ENCODE assay signal across 8 cellular contexts in the genomic region with DNA sequence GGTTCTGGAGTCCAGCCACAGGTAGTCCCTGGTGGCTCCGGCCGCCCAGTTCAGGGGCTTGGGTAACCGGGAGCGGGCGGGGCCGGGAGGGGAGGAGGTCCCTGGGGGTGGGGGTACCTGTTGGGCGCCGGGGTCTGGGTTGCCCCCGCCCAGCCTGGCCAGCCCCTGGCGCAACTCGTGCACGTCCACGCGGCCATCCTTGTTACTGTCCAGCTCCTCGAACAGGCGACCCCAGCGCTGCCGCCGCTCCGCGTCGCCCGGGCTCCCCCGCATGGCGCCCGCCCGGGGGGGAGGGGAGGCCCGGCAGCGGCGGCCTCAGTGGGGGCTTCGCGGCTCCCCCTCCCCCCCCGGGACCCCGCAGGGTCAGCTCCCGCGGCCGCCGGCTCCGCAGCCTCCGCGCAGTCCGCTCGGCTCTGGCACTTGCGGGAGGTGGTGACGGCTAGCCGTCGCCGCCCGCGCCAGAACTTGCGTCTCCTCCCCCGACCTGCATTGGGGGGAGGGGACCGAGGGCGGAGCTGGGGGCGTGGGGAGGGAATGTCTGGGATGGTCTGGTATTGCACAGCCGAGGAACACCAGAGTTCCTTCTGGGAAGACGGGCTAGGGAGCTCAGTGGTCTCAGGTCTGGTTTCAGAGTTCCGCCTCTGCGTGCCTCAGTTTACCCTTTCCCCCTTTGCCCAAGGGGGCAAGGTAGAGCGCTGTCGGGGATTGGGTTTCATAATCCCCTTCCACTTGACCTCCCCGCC. TPM values are rescaled to one million over a fixed set of nuclear protein-coding genes. Genes with fewer than 3 reads are reported as not detected.
DNase-seq lines count a peak whose midpoint lies in the region; ATAC-seq and TF ChIP-seq lines count a peak whose summit lies in the region.

A gene (minus strand): TSS at position 437 of the 743 bp plus-strand sequence. CDS start 164 bp downstream, at position 273.

- peak within 1 kb of the TSS; percentile 74 for H3K4me2 ChIP-seq in SU-DHL-6 (ENCODE audit: low read depth, low read length, poor library complexity, severe bottlenecking)

- H4K20me1 ChIP-seq in SU-DHL-6 (ENCODE audit: low read depth, low read length) = no peaks in the 10 kb centered on the region

- H3K79me2 ChIP-seq in SU-DHL-6 (ENCODE audit: insufficient read depth, low read length) = no peaks in the 10 kb centered on the region

- H2AFZ ChIP-seq in SU-DHL-6 (ENCODE audit: low read depth, low read length, severe bottlenecking) = peak within 1 kb of the TSS; percentile 85

- no peaks in the 10 kb centered on the region for H3K27me3 Mint-ChIP-seq in progenitor cell of endocrine pancreas

- no peaks in the 10 kb centered on the region for H3K36me3 ChIP-seq in SU-DHL-6 (ENCODE audit: low read length)
- H3K36me3 ChIP-seq in left ventricle myocardium inferior = peaks cover 25% of the 10 kb centered on the region

- peak within 1 kb of the TSS; percentile 60 for H3K27ac ChIP-seq in SU-DHL-6 (ENCODE audit: low read depth, low read length)
- peak within 1 kb of the TSS; percentile 80 for H3K27ac ChIP-seq in left ventricle myocardium inferior (replicated peaks)

- peak; percentile 15 for ATAC-seq in GM19467 (IDR thresholded peaks at IDR 0.05; ENCODE audit: unreplicated experiment)

- peaks cover 11% of the 10 kb centered on the region for H3K4me1 Mint-ChIP-seq in progenitor cell of endocrine pancreas (ENCODE audit: low read depth)

- H3K9me3 Mint-ChIP-seq in progenitor cell of endocrine pancreas (ENCODE audit: low read depth) = no peaks in the 10 kb centered on the region

- peak; percentile 64 for DNase-seq in COLO829 (ENCODE audit: low spot score)
- peak; percentile 88 for DNase-seq in HuH-7 (ENCODE audit: low spot score)
- peak in 49 of 56 donors; percentile 15 to 85 (median 70) for DNase-seq in amygdala (lab: John Stamatoyannopoulos, UW)
- peak; percentile 75 for DNase-seq in left ventricle myocardium inferior
- peak; percentile 65 for DNase-seq in progenitor cell of endocrine pancreas (ENCODE audit: low spot score, unreplicated experiment)
- DNase-seq in amniotic stem cell (lab: John Stamatoyannopoulos, UW) = no peak

- intact Hi-C loops in left ventricle myocardium inferior (cut with micrococcal nuclease) = no loop called here

- peak within 1 kb of the TSS; percentile 68 for H3K9ac ChIP-seq in SU-DHL-6 (ENCODE audit: low read length)

- H3K4me3 ChIP-seq in SU-DHL-6 (ENCODE audit: insufficient read depth, low read length, poor library complexity, severe bottlenecking) (peak within 1 kb of the TSS; percentile 54), left ventricle myocardium inferior (peak within 1 kb of the TSS; percentile 80)

- H3K4me3 Mint-ChIP-seq in progenitor cell of endocrine pancreas (ENCODE audit: low read depth) = peak within 1 kb of the TSS; percentile 90

- H3K27ac Mint-ChIP-seq in progenitor cell of endocrine pancreas = peak within 1 kb of the TSS; percentile 96

- peaks cover 17% of the 10 kb centered on the region for H3K36me3 Mint-ChIP-seq in progenitor cell of endocrine pancreas (ENCODE audit: insufficient read depth)

- H3F3A ChIP-seq in SU-DHL-6 (ENCODE audit: insufficient read depth) = no peaks in the 10 kb centered on the region

- H3K4me1 ChIP-seq in left ventricle myocardium inferior = peaks cover 35% of the 10 kb centered on the region

- H3K27me3 ChIP-seq in SU-DHL-6 (ENCODE audit: low read length) = no peaks in the 10 kb centered on the region
- peaks cover 27% of the 10 kb centered on the region for H3K27me3 ChIP-seq in left ventricle myocardium inferior (ENCODE audit: low read depth)

- H3K9me3 ChIP-seq in SU-DHL-6 (ENCODE audit: insufficient read depth, low read length) = no peaks in the 10 kb centered on the region
- peaks cover 4% of the 10 kb centered on the region for H3K9me3 ChIP-seq in left ventricle myocardium inferior (replicated peaks)

- H3K9me2 ChIP-seq in SU-DHL-6 (replicated peaks; ENCODE audit: insufficient read depth, low read length) = no peaks in the 10 kb centered on the region

- TF ChIP-seq CTCF in SU-DHL-6 (IDR thresholded peaks at IDR 0.05; ENCODE audit: insufficient read depth, low read length, poor library complexity, severe bottlenecking) = no peak
- no peak for TF ChIP-seq CTCF in left ventricle myocardium inferior (IDR thresholded peaks at IDR 0.05; ENCODE audit: borderline replicate concordance)
- no peak for TF ChIP-seq CTCF in progenitor cell of endocrine pancreas (IDR thresholded peaks at IDR 0.05; ENCODE audit: unreplicated experiment)

RNA-seq across cellular contexts. Expression of the gene that starts here (rescaled TPM):
- total RNA-seq in left ventricle myocardium inferior (116 TPM), progenitor cell of endocrine pancreas (75.2 and 76.2 TPM in 2 replicates)
